Comparison of ENCODE assay signal across 10 cellular contexts in the genomic region with DNA sequence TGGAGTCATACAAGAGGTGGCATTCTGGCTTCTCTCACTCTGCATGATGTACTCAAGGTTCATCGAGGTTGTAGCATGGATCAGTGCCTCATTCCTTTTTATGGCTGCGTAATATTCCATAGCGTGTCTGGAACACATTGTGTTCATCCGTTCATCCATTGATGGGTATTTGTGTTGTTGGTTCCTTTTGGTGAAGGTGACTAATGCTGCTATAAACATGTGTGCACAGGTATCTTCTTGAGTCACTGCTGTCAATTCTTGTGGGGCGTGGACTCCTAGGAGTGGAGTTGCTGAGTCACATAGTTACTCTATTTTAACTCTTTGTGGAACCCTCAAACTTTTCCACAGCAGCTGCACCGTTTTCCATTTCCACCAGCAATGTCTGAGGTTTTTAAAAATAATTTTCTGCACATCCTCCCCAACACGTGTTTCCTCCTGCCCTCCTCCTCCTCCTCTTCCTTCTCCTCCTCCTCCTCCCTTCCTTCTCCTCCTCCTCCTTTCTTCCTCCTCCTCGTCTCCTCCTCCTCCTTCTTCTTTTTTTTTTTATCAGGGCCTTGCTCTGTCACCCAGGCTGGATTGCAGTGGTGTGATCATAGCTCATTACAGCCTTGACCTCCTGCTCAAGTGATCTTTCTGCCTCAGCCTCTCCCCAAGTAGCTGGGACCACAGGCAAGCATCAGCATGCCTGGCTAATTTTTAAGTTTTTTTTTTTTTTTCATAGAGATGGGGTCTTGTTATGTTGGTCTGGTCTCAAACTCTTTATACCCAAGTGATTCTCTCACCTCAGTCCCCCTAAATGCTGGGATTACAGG. TPM values are rescaled to one million over a fixed set of nuclear protein-coding genes. Genes with fewer than 3 reads are reported as not detected.
DNase-seq lines count a peak whose midpoint lies in the region; ATAC-seq, FAIRE-seq and TF ChIP-seq lines count a peak whose summit lies in the region.
"Had no signal": no experiment of that assay in that cellular context is flagged by ENCODE, and none has a peak within 500 bp of the region (broad histone marks: within the 10 kb centered on the region; RNA-seq: fewer than 3 reads in every experiment).

No MANE protein-coding gene starts in this region.

- H3K4me2 ChIP-seq in K562 (ENCODE audit: insufficient read depth, low read length), result peak overlapping the region; percentile 43

- H4K20me1 ChIP-seq in K562 (replicated peaks; ENCODE audit: control insufficient read depth, insufficient read depth, low read length), result no peaks in the 10 kb centered on the region

- no peaks in the 10 kb centered on the region for H3K9me1 ChIP-seq in K562 (ENCODE audit: control insufficient read depth, insufficient read depth, low read length)

- peak; percentile 49 for DNase-seq in DMS53 (lab: John Stamatoyannopoulos, UW)
- DNase-seq in DMS53 treated with DMSO at 0.1 percent for 48 hours (lab: John Stamatoyannopoulos, UW; ENCODE audit: unreplicated experiment), result no peak
- DNase-seq in RPMI7951 (ENCODE audit: low read depth), result peak; percentile 31
- DNase-seq in K562 (ENCODE audit: extremely low read depth in 1 of 4, low spot score in 3 of 4), result peak in 2 of 4 experiments; percentile 45 to 67
- DNase-seq in stimulated activated CD4-positive, alpha-beta T cell treated with anti-CD3 and anti-CD28 coated beads, TNF-alpha, amount 100 ng/mL, for 48 hours (ENCODE audit: low read depth in 3 of 3), result peak; percentile 21 to 50 (median 41)
- DNase-seq in COLO668 (lab: John Stamatoyannopoulos, UW; ENCODE audit: unreplicated experiment), result no peak
- DNase-seq in NCI-H524 treated with DMSO at 0.1 percent for 48 hours (lab: John Stamatoyannopoulos, UW), result no peak
- no peak for DNase-seq in NCI-H345 treated with DMSO at 0.1 percent for 48 hours (lab: John Stamatoyannopoulos, UW; ENCODE audit: unreplicated experiment)

- FAIRE-seq in K562 (lab: Jason Lieb, UNC), result peak; percentile 87

- CTCF ChIA-PET in K562 (lab: Yijun Ruan, JAX; ENCODE audit: low intra/inter-chr PET ratio), result interaction anchor here (0.6 kb wide), 1 partner anchor 197 kb away, joined by 3 read pairs; no protein-coding TSS in a partner anchor

- 0 out of 3 replicates have a peak, but pooled peaks have one; percentile 14 for ATAC-seq in K562

- POLR2A ChIA-PET in K562 (lab: Yijun Ruan, JAX), result interaction anchor here (0.6 to 1.0 kb wide), 4 partner anchors 11 to 60 kb away, joined by 3 read pairs; no protein-coding TSS in a partner anchor

- peak overlapping the region in 1 of 2 experiments; percentile 23; a peak in 2 of 4 replicates for H3K9ac ChIP-seq in K562 (ENCODE audit: insufficient read depth in 1 of 2, low read depth in 2 of 2, low read length in 2 of 2)

- H3K4me3 ChIP-seq in K562, result no peak overlapping the region

- TF ChIP-seq EP300 in K562 (IDR thresholded peaks at IDR 0.05; ENCODE audit: low read length), result no peak

- TF ChIP-seq CTCF in K562 (IDR thresholded peaks at IDR 0.05 in 2 of 3, conservative IDR thresholded peaks at IDR 0.05 in 1 of 3; ENCODE audit: insufficient read depth in 2 of 3, low read depth in 1 of 3, low read length in 3 of 3), result no peak

- 25% methylated on average over 8 of the region's 8 CpGs for WGBS in K562 (ENCODE audit: insufficient coverage, low coverage, missing lambda C conversion rate)

- no TSS peak for BruUV-seq in K562 (replicated peaks; lab: Mats Ljungman, UMichigan)

- TF ChIP-seq POLR2A in K562 (conservative IDR thresholded peaks at IDR 0.05), result no peak

- no peaks in the 10 kb centered on the region for H3K79me2 ChIP-seq in K562 (ENCODE audit: control insufficient read depth, insufficient read depth, low read length)

- peaks cover 9 to 32% of the 10 kb centered on the region in 2 experiments; a peak in 4 of 5 replicates for H3K4me1 ChIP-seq in K562 (replicated peaks in 1 of 2; ENCODE audit: control insufficient read depth in 2 of 2, insufficient read depth in 2 of 2, low read length in 2 of 2)

- peak overlapping the region; percentile 60; the same call in 1 of the 2 replicates for H2AFZ ChIP-seq in K562 (ENCODE audit: low read depth, low read length)

- TF ChIP-seq RAD21 in K562 (CRISPR knock-in tag; conservative IDR thresholded peaks at IDR 0.05 in 1 of 2, IDR thresholded peaks at IDR 0.05 in 1 of 2), result no peak

- H3K27me3 ChIP-seq in K562 (ENCODE audit: control insufficient read depth in 2 of 2, insufficient read depth in 2 of 2, low read length in 2 of 2), result peaks cover 0 to 15% of the 10 kb centered on the region in 2 experiments; a peak in 2 of 5 replicates

- in situ Hi-C loops in K562 (cut with MboI), result no loop called here

- H3K9me3 ChIP-seq in K562 (replicated peaks; ENCODE audit: control insufficient read depth, insufficient read depth, low read depth, low read length), result no peaks in the 10 kb centered on the region

- peak overlapping the region; percentile 34; the same call in 1 of the 3 replicates for H3K27ac ChIP-seq in K562 (ENCODE audit: extremely low read depth, low read depth, low read length)
- H3K27ac ChIP-seq: 22Rv1 had no signal

- H3K36me3 ChIP-seq in K562 (ENCODE audit: control insufficient read depth, insufficient read depth, low read length), result no peaks in the 10 kb centered on the region

- intact Hi-C loops in K562 (cut with micrococcal nuclease), result loop anchor here (10.0 kb wide), 1 partner anchor 224 kb away; no protein-coding TSS in a partner anchor

RNA-seq across cellular contexts. Expression of a gene that starts 2.0 kb away (rescaled TPM):
- not detected in 2 replicates for total RNA-seq in RPMI7951 (2014; rRNA removed; shearing (Covaris generic))
- 0.62 TPM in 1 of 2 replicates, not detected in the other for total RNA-seq in K562 (2011; cell fraction: chromatin; rRNA removed; ENCODE audit: low replicate concordance)
- 0.26 TPM in 1 of 2 replicates, not detected in the other for total RNA-seq in K562 (2011; cell fraction: nucleolus; rRNA removed)
- total RNA-seq in K562 (2011; cell fraction: nucleoplasm; rRNA removed), result 0.22 TPM in 1 of 2 replicates, not detected in the other
- total RNA-seq in K562 (2014; rRNA removed) (not detected in 2 replicates), K562 (2014; rRNA removed; fragmentation: Illumina TruSeq; extraction: Trizol) (not detected in 2 replicates), K562 (2015; rRNA removed; fragmentation: Illumina TruSeq; extraction: Trizol) (not detected in 2 replicates), K562 (2021) (not detected in 2 replicates)
- polyA plus RNA-seq in K562 (2011; rRNA removed) (0.15 and 0.35 TPM in 2 replicates), K562 (2014; fragmentation: Illumina TruSeq; extraction: Trizol) (not detected in 2 replicates), K562 (2014; fragmentation: Nextera tagmentation; extraction: Ambion mirVana) (under 1 TPM in 1 of 2 experiments, not detected in 1; 0.06 TPM), K562 (2014; rRNA removed) (not detected in 2 replicates)
- polyA plus RNA-seq in K562 (2011; cell fraction: cytosol; rRNA removed), result 0.10 and 0.18 TPM in 2 replicates
- polyA plus RNA-seq in K562 (2011; cell fraction: nucleus; rRNA removed), result 0.18 and 0.28 TPM in 2 replicates
- polyA plus RNA-seq in K562 (2012), result 0.12 TPM in 1 of 2 replicates, not detected in the other
- not detected in 2 replicates for polyA minus RNA-seq in K562 (2011; rRNA and poly(A)+ RNA removed)
- polyA minus RNA-seq in K562 (2011; cell fraction: cytosol; rRNA and poly(A)+ RNA removed), result not detected in 2 replicates
- polyA minus RNA-seq in K562 (2011; cell fraction: nucleus; rRNA and poly(A)+ RNA removed), result 0.22 and 0.27 TPM in 2 replicates

RNA-seq across cellular contexts. Expression of a gene that starts 10.3 kb away (rescaled TPM):
- not detected in 2 replicates for total RNA-seq in RPMI7951 (2014; rRNA removed; shearing (Covaris generic))
- not detected in 2 replicates for total RNA-seq in K562 (2011; cell fraction: chromatin; rRNA removed; ENCODE audit: low replicate concordance)
- not detected in 2 replicates for total RNA-seq in K562 (2011; cell fraction: nucleolus; rRNA removed)
- not detected in 2 replicates for total RNA-seq in K562 (2011; cell fraction: nucleoplasm; rRNA removed)
- total RNA-seq in K562 (2014; rRNA removed) (not detected in 2 replicates), K562 (2014; rRNA removed; fragmentation: Illumina TruSeq; extraction: Trizol) (not detected in 2 replicates), K562 (2015; rRNA removed; fragmentation: Illumina TruSeq; extraction: Trizol) (not detected in 2 replicates), K562 (2021) (not detected in 2 replicates)
- polyA plus RNA-seq in K562 (2011; rRNA removed) (not detected in 2 replicates), K562 (2014; fragmentation: Illumina TruSeq; extraction: Trizol) (not detected in 2 replicates), K562 (2014; fragmentation: Nextera tagmentation; extraction: Ambion mirVana) (not detected), K562 (2014; rRNA removed) (not detected in 2 replicates)
- polyA plus RNA-seq in K562 (2011; cell fraction: cytosol; rRNA removed), result not detected in 2 replicates
- polyA plus RNA-seq in K562 (2011; cell fraction: nucleus; rRNA removed), result not detected in 2 replicates
- polyA plus RNA-seq in K562 (2012), result not detected in 2 replicates
- not detected in 2 replicates for polyA minus RNA-seq in K562 (2011; rRNA and poly(A)+ RNA removed)
- polyA minus RNA-seq in K562 (2011; cell fraction: cytosol; rRNA and poly(A)+ RNA removed), result not detected in 2 replicates
- polyA minus RNA-seq in K562 (2011; cell fraction: nucleus; rRNA and poly(A)+ RNA removed), result not detected in 2 replicates
- total RNA-seq: skeletal muscle tissue had no signal

RNA-seq across cellular contexts. Expression of a gene that starts 19.9 kb away (rescaled TPM):
- 7.9 and 8.7 TPM in 2 replicates for total RNA-seq in RPMI7951 (2014; rRNA removed; shearing (Covaris generic))
- total RNA-seq in K562 (2011; cell fraction: chromatin; rRNA removed; ENCODE audit: low replicate concordance), result 4.5 and 13.1 TPM in 2 replicates
- total RNA-seq in K562 (2011; cell fraction: nucleolus; rRNA removed), result 8.3 and 9.1 TPM in 2 replicates
- total RNA-seq in K562 (2011; cell fraction: nucleoplasm; rRNA removed), result 5.7 and 7.9 TPM in 2 replicates
- total RNA-seq in K562 (2014; rRNA removed), result 1.9 and 2.8 TPM in 2 replicates
- 0.38 and 0.44 TPM in 2 replicates for total RNA-seq in K562 (2014; rRNA removed; fragmentation: Illumina TruSeq; extraction: Trizol)
- 0.79 and 1.0 TPM in 2 replicates for total RNA-seq in K562 (2015; rRNA removed; fragmentation: Illumina TruSeq; extraction: Trizol)
- 1.6 and 2.0 TPM in 2 replicates for total RNA-seq in K562 (2021)
- polyA plus RNA-seq in K562 (2011; rRNA removed), result 1.4 and 1.7 TPM in 2 replicates
- polyA plus RNA-seq in K562 (2011; cell fraction: cytosol; rRNA removed), result 1.8 and 3.5 TPM in 2 replicates
- 7.2 and 8.8 TPM in 2 replicates for polyA plus RNA-seq in K562 (2011; cell fraction: nucleus; rRNA removed)
- 1.8 and 4.7 TPM in 2 replicates for polyA plus RNA-seq in K562 (2012)
- 1.1 and 1.3 TPM in 2 replicates for polyA plus RNA-seq in K562 (2014; fragmentation: Illumina TruSeq; extraction: Trizol)
- under 1 TPM; 0.06 to 0.10 TPM for polyA plus RNA-seq in K562 (2014; fragmentation: Nextera tagmentation; extraction: Ambion mirVana)
- 2.0 and 3.0 TPM in 2 replicates for polyA plus RNA-seq in K562 (2014; rRNA removed)
- polyA minus RNA-seq in K562 (2011; rRNA and poly(A)+ RNA removed), result 0.81 and 0.84 TPM in 2 replicates
- polyA minus RNA-seq in K562 (2011; cell fraction: cytosol; rRNA and poly(A)+ RNA removed), result 2.1 and 3.7 TPM in 2 replicates
- 1.8 and 1.9 TPM in 2 replicates for polyA minus RNA-seq in K562 (2011; cell fraction: nucleus; rRNA and poly(A)+ RNA removed)

RNA-seq across cellular contexts. Expression of a gene that starts 30.6 kb away (rescaled TPM):
- total RNA-seq in RPMI7951 (2014; rRNA removed; shearing (Covaris generic)), result 123 and 164 TPM in 2 replicates
- 25.5 and 71.2 TPM in 2 replicates for total RNA-seq in K562 (2011; cell fraction: chromatin; rRNA removed; ENCODE audit: low replicate concordance)
- total RNA-seq in K562 (2011; cell fraction: nucleolus; rRNA removed), result 47.4 and 53.0 TPM in 2 replicates
- 44.1 and 57.1 TPM in 2 replicates for total RNA-seq in K562 (2011; cell fraction: nucleoplasm; rRNA removed)
- total RNA-seq in K562 (2014; rRNA removed), result 43.0 and 45.3 TPM in 2 replicates
- 7.1 and 10.0 TPM in 2 replicates for total RNA-seq in K562 (2014; rRNA removed; fragmentation: Illumina TruSeq; extraction: Trizol)
- 21.1 and 22.8 TPM in 2 replicates for total RNA-seq in K562 (2015; rRNA removed; fragmentation: Illumina TruSeq; extraction: Trizol)
- total RNA-seq in K562 (2021), result 46.2 and 46.9 TPM in 2 replicates
- polyA plus RNA-seq in K562 (2011; rRNA removed), result 22.4 and 28.1 TPM in 2 replicates
- 36.6 and 75.2 TPM in 2 replicates for polyA plus RNA-seq in K562 (2011; cell fraction: cytosol; rRNA removed)
- polyA plus RNA-seq in K562 (2011; cell fraction: nucleus; rRNA removed), result 33.1 and 48.1 TPM in 2 replicates
- 26.7 and 60.7 TPM in 2 replicates for polyA plus RNA-seq in K562 (2012)
- 22.5 and 34.3 TPM in 2 replicates for polyA plus RNA-seq in K562 (2014; fragmentation: Illumina TruSeq; extraction: Trizol)
- polyA plus RNA-seq in K562 (2014; fragmentation: Nextera tagmentation; extraction: Ambion mirVana), result 1 to 10 TPM; 1.2 to 1.7 TPM
- polyA plus RNA-seq in K562 (2014; rRNA removed), result 39.7 and 42.5 TPM in 2 replicates
- polyA minus RNA-seq in K562 (2011; rRNA and poly(A)+ RNA removed), result 6.1 and 9.0 TPM in 2 replicates
- 10.4 and 19.3 TPM in 2 replicates for polyA minus RNA-seq in K562 (2011; cell fraction: cytosol; rRNA and poly(A)+ RNA removed)
- 15.6 and 16.1 TPM in 2 replicates for polyA minus RNA-seq in K562 (2011; cell fraction: nucleus; rRNA and poly(A)+ RNA removed)

RNA-seq across cellular contexts. Expression of a gene that starts 45.0 kb away (rescaled TPM):
- 46.1 and 65.6 TPM in 2 replicates for total RNA-seq in RPMI7951 (2014; rRNA removed; shearing (Covaris generic))
- 47.5 and 109 TPM in 2 replicates for total RNA-seq in K562 (2011; cell fraction: chromatin; rRNA removed; ENCODE audit: low replicate concordance)
- 178 and 201 TPM in 2 replicates for total RNA-seq in K562 (2011; cell fraction: nucleolus; rRNA removed)
- total RNA-seq in K562 (2011; cell fraction: nucleoplasm; rRNA removed), result 126 and 143 TPM in 2 replicates
- total RNA-seq in K562 (2014; rRNA removed) (186 and 224 TPM in 2 replicates), K562 (2014; rRNA removed; fragmentation: Illumina TruSeq; extraction: Trizol) (54.9 and 64.7 TPM in 2 replicates), K562 (2015; rRNA removed; fragmentation: Illumina TruSeq; extraction: Trizol) (126 and 129 TPM in 2 replicates), K562 (2021) (158 and 163 TPM in 2 replicates)
- polyA plus RNA-seq in K562 (2011; rRNA removed) (151 and 194 TPM in 2 replicates), K562 (2014; fragmentation: Illumina TruSeq; extraction: Trizol) (135 and 166 TPM in 2 replicates), K562 (2014; fragmentation: Nextera tagmentation; extraction: Ambion mirVana) (10 to 100 TPM; 11.2 to 69.8 TPM), K562 (2014; rRNA removed) (232 and 241 TPM in 2 replicates)
- 219 and 256 TPM in 2 replicates for polyA plus RNA-seq in K562 (2011; cell fraction: cytosol; rRNA removed)
- 71.2 and 82.7 TPM in 2 replicates for polyA plus RNA-seq in K562 (2011; cell fraction: nucleus; rRNA removed)
- 232 and 263 TPM in 2 replicates for polyA plus RNA-seq in K562 (2012)
- polyA minus RNA-seq in K562 (2011; rRNA and poly(A)+ RNA removed), result 63.4 and 76.9 TPM in 2 replicates
- 39.6 and 74.5 TPM in 2 replicates for polyA minus RNA-seq in K562 (2011; cell fraction: cytosol; rRNA and poly(A)+ RNA removed)
- 19.9 and 44.1 TPM in 2 replicates for polyA minus RNA-seq in K562 (2011; cell fraction: nucleus; rRNA and poly(A)+ RNA removed)

Comparison
In these comparisons a context has a peak if more than half of its experiments do, and no peak if none do; other contexts are left out.
1. DNase-seq: peak in DMS53 (single experiment), RPMI7951 (single experiment) and stimulated activated CD4-positive, alpha-beta T cell treated with anti-CD3 and anti-CD28 coated beads, TNF-alpha, amount 100 ng/mL, for 48 hours (3 of 3); none in DMS53 treated with DMSO at 0.1 percent for 48 hours (single experiment), COLO668 (single experiment), NCI-H524 treated with DMSO at 0.1 percent for 48 hours (single experiment) and NCI-H345 treated with DMSO at 0.1 percent for 48 hours (single experiment).